8 cellular contexts compared by ENCODE assay signal in the genomic region with DNA sequence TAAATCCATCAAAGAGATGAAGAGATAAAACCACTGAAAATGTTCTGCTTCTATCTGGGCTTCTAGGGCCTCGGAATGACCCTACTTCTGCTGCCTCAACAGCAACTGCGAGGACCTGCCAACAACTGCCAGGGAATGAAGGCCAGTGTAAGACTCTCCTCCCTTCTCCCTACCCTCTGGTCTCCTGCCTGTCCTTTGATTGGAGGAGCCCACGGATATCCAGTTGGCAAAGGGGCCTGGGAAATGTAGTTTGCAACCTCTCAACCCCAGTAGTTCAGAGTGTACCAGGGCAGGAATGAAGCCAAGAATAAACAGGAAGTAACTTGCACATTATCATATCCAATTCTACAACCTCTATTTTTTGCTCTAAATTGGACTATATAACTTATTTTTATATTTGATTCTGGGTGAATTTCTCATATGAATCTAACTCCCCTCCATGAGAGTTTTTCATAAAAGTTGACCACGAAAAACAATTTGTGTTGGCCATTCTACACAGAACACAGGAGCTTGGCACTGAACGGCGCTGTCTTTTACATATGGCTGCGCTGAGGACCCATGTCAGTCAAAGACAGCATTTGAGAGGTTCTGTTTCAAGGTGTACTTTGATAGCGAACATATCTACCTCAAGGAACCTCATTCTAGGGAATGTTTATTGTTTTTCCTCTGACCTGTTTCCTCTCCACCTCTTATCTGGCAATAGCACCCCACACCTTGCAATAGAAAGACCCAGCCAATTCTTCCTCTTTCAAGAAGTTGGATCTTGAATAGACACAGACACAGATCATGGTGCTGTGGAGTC.
A peak's percentile ranks its signal among the peaks of the same experiment; 100 is the strongest.
DNase-seq lines count a peak whose midpoint lies in the region; ATAC-seq and TF ChIP-seq lines count a peak whose summit lies in the region.

No MANE protein-coding gene starts in this region.

- CTCF ChIA-PET in IMR-90 (lab: Yijun Ruan, JAX): no interaction called here
- CTCF ChIA-PET in RWPE1 (lab: Yijun Ruan, JAX): no interaction called here

- H3K18ac ChIP-seq in IMR-90 (ENCODE audit: low read depth, low read length): no peak overlapping the region

- H3K79me1 ChIP-seq in IMR-90 (ENCODE audit: low read depth in 1 of 2, low read length in 2 of 2): no peaks in the 10 kb centered on the region

- no peaks in the 10 kb centered on the region for H3K36me3 Mint-ChIP-seq in activated T-helper 17 cell treated with anti-CD3 and anti-CD28 coated beads, Interleukin-2, amount 50 U/mL, for 72 hours (ENCODE audit: low read depth)

- no peak overlapping the region for H4K91ac ChIP-seq in IMR-90 (ENCODE audit: insufficient read depth, low read depth, low read length)

- peaks cover 3% of the 10 kb centered on the region for H3K9me1 ChIP-seq in IMR-90 (ENCODE audit: insufficient read depth, low read length)

- no peaks in the 10 kb centered on the region for H4K20me1 ChIP-seq in IMR-90 (ENCODE audit: insufficient read depth, low read length)

- in situ Hi-C loops in IMR-90 (cut with MboI; ENCODE audit: low sequenced_read_pairs): no loop called here

- no peak overlapping the region for H2BK15ac ChIP-seq in IMR-90 (ENCODE audit: low read depth, low read length)

- no peak overlapping the region for H2AK9ac ChIP-seq in IMR-90 (replicated peaks; ENCODE audit: low read depth, low read length, poor library complexity)

- H3K9me3 Mint-ChIP-seq in activated T-helper 17 cell treated with anti-CD3 and anti-CD28 coated beads, Interleukin-2, amount 50 U/mL, for 72 hours: no peaks in the 10 kb centered on the region

- H3K9me3 ChIP-seq in IMR-90 (ENCODE audit: control insufficient read depth, insufficient read depth, low read length) (no peaks in the 10 kb centered on the region), upper lobe of left lung (no peaks in the 10 kb centered on the region)

- no peaks in the 10 kb centered on the region for H3K36me3 ChIP-seq in IMR-90 (ENCODE audit: control insufficient read depth, insufficient read depth, low read length)
- H3K36me3 ChIP-seq in upper lobe of left lung: no peaks in the 10 kb centered on the region

- H2BK20ac ChIP-seq in IMR-90 (ENCODE audit: low read depth, low read length): no peak overlapping the region

- H3K56ac ChIP-seq in IMR-90 (ENCODE audit: extremely low read depth, insufficient read depth, low read length): no peak overlapping the region

- TF ChIP-seq CTCF in IMR-90 (conservative IDR thresholded peaks at IDR 0.05; ENCODE audit: low read depth, low read length) (no peak), RWPE1 (conservative IDR thresholded peaks at IDR 0.05; ENCODE audit: low read depth) (no peak), upper lobe of left lung (IDR thresholded peaks at IDR 0.05) (no peak)

- H3K4me1 Mint-ChIP-seq in activated T-helper 17 cell treated with anti-CD3 and anti-CD28 coated beads, Interleukin-2, amount 50 U/mL, for 72 hours: peaks cover 5% of the 10 kb centered on the region

- H3K27ac Mint-ChIP-seq in activated T-helper 17 cell treated with anti-CD3 and anti-CD28 coated beads, Interleukin-2, amount 50 U/mL, for 72 hours: no peak overlapping the region

- peak overlapping the region; percentile 58; the same call in 1 of the 2 replicates for H4K5ac ChIP-seq in IMR-90 (ENCODE audit: low read depth, low read length)

- H3K4me1 ChIP-seq in IMR-90 (ENCODE audit: control insufficient read depth, insufficient read depth, low read length) (no peaks in the 10 kb centered on the region), upper lobe of left lung (peaks cover 0 to 5% (median 2%) of the 10 kb centered on the region in 4 donors)

- intact Hi-C loops in IMR-90 (cut with micrococcal nuclease): loop anchor here (5.0 kb wide), 1 partner anchor 90 kb away; a partner anchor contains a TSS

- POLR2A ChIA-PET in IMR-90 (lab: Charles Lee; ENCODE audit: unreplicated experiment) (no interaction called here), RWPE1 (lab: Yijun Ruan, JAX; ENCODE audit: low non-redundant PET) (no interaction called here)

- ATAC-seq in IMR-90 (ENCODE audit: low read depth) (peak; percentile 91), upper lobe of left lung (ENCODE audit: low FRiP score in 2 of 2) (peak; percentile 79 to 93), HG02973 (IDR thresholded peaks at IDR 0.05; ENCODE audit: unreplicated experiment) (no peak)
- ATAC-seq in activated T-helper 17 cell treated with anti-CD3 and anti-CD28 coated beads, Interleukin-2, amount 50 U/mL, for 72 hours (replicated peaks): no peak

- H3K27me3 Mint-ChIP-seq in activated T-helper 17 cell treated with anti-CD3 and anti-CD28 coated beads, Interleukin-2, amount 50 U/mL, for 72 hours: no peaks in the 10 kb centered on the region

- TF ChIP-seq EP300 in upper lobe of left lung (IDR thresholded peaks at IDR 0.05): no peak

- no CpG with 5 or more reads among the region's 8 CpGs for WGBS in IMR-90 (ENCODE audit: extremely low coverage in 2 of 2, insufficient read length in 1 of 2), 2 experiments
- WGBS in upper lobe of left lung, 2 donors: 70 to 74% methylated on average over 8 of the region's 8 CpGs

- H4K8ac ChIP-seq in IMR-90 (ENCODE audit: low read depth in 2 of 2, low read length in 2 of 2): peak overlapping the region in 1 of 2 experiments; percentile 76; a peak in 2 of 4 replicates

- 0 out of 2 replicates have a peak overlapping the region, but pooled peaks have one; percentile 12 for H3K14ac ChIP-seq in IMR-90 (replicated peaks; ENCODE audit: low read depth, low read length)

- H2AFZ ChIP-seq in IMR-90 (replicated peaks; ENCODE audit: low read length, poor library complexity): peak overlapping the region; percentile 84

- H3K27ac ChIP-seq in IMR-90 (ENCODE audit: insufficient read depth, low read length) (no peak overlapping the region), RWPE1 (no peak overlapping the region), upper lobe of left lung (no peak overlapping the region)

- no TSS peak for BruUV-seq in IMR-90 (replicated peaks; lab: Mats Ljungman, UMichigan)

- no peak overlapping the region for H2BK120ac ChIP-seq in IMR-90 (ENCODE audit: low read depth, low read length)

- H2BK5ac ChIP-seq in IMR-90 (ENCODE audit: low read depth, low read length, poor library complexity, severe bottlenecking): no peak overlapping the region

- H3K9ac ChIP-seq in IMR-90 (ENCODE audit: low read depth, low read length): no peak overlapping the region

- no peak overlapping the region for H3K4me3 Mint-ChIP-seq in activated T-helper 17 cell treated with anti-CD3 and anti-CD28 coated beads, Interleukin-2, amount 50 U/mL, for 72 hours

- TF ChIP-seq RAD21 in IMR-90 (IDR thresholded peaks at IDR 0.05; ENCODE audit: low read length): no peak

- H3K27me3 ChIP-seq in IMR-90 (ENCODE audit: control insufficient read depth, insufficient read depth, low read length): no peaks in the 10 kb centered on the region
- no peaks in the 10 kb centered on the region for H3K27me3 ChIP-seq in upper lobe of left lung

- no peak overlapping the region for H3K4me3 ChIP-seq in IMR-90 (ENCODE audit: insufficient read depth, low read depth, low read length)
- H3K4me3 ChIP-seq in upper lobe of left lung: no peak overlapping the region

- 0 out of 2 replicates have a peak overlapping the region, but pooled peaks have one; percentile 43 for H3K4ac ChIP-seq in IMR-90 (ENCODE audit: low read depth, low read length)

- dilution Hi-C loops in IMR-90 (cut with HindIII; ENCODE audit: low sequenced_read_pairs, unreplicated experiment): no loop called here

- no peak for TF ChIP-seq POLR2A in IMR-90 (IDR thresholded peaks at IDR 0.05; ENCODE audit: low read depth, low read length)
- TF ChIP-seq POLR2A in upper lobe of left lung (IDR thresholded peaks at IDR 0.05): no peak

- H2AK5ac ChIP-seq in IMR-90 (ENCODE audit: low read depth, low read length): no peak overlapping the region

- DNase-seq in AML-193 (lab: John Stamatoyannopoulos, UW) (peak; percentile 49 to 57), IMR-90 (peak; percentile 62), RWPE1 (ENCODE audit: low spot score) (peak; percentile 64), globus pallidus (ENCODE audit: low spot score) (peak; percentile 53), upper lobe of left lung (peak in 1 of 2 donors; percentile 55), GDM1 (lab: John Stamatoyannopoulos, UW) (no peak)

- no peak overlapping the region for H3K4me2 ChIP-seq in IMR-90 (ENCODE audit: low read depth, low read length)

- no peak overlapping the region for H3K23ac ChIP-seq in IMR-90 (ENCODE audit: low read depth, low read length)

TF ChIP-seq in IMR-90, 13 proteins besides CTCF, POLR2A, EP300 and RAD21:
- TF ChIP-seq, protein P1, sequence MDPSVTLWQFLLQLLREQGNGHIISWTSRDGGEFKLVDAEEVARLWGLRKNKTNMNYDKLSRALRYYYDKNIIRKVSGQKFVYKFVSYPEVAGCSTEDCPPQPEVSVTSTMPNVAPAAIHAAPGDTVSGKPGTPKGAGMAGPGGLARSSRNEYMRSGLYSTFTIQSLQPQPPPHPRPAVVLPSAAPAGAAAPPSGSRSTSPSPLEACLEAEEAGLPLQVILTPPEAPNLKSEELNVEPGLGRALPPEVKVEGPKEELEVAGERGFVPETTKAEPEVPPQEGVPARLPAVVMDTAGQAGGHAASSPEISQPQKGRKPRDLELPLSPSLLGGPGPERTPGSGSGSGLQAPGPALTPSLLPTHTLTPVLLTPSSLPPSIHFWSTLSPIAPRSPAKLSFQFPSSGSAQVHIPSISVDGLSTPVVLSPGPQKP (IDR thresholded peaks at IDR 0.05; ENCODE audit: borderline replicate concordance, low read depth, low read length): no peak
- TF ChIP-seq RFX5 (IDR thresholded peaks at IDR 0.05; ENCODE audit: low read depth, low read length) (no peak), MAZ (IDR thresholded peaks at IDR 0.05; ENCODE audit: borderline replicate concordance, low read depth, low read length) (no peak), NFE2L2 (IDR thresholded peaks at IDR 0.05; ENCODE audit: low read depth, low read length) (no peak), FOS (IDR thresholded peaks at IDR 0.05; ENCODE audit: low read depth, low read length) (no peak)
- TF ChIP-seq, protein P2, sequence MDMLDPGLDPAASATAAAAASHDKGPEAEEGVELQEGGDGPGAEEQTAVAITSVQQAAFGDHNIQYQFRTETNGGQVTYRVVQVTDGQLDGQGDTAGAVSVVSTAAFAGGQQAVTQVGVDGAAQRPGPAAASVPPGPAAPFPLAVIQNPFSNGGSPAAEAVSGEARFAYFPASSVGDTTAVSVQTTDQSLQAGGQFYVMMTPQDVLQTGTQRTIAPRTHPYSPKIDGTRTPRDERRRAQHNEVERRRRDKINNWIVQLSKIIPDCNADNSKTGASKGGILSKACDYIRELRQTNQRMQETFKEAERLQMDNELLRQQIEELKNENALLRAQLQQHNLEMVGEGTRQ (IDR thresholded peaks at IDR 0.05; ENCODE audit: low read depth, low read length): no peak

Comparison
In these comparisons a context has a peak if more than half of its experiments do, and no peak if none do; other contexts are left out.
1. ATAC-seq: peak in IMR-90 (single experiment) and upper lobe of left lung (2 of 2); none in HG02973 (single experiment) and activated T-helper 17 cell treated with anti-CD3 and anti-CD28 coated beads, Interleukin-2, amount 50 U/mL, for 72 hours (single experiment).